Comparison of ENCODE assay signal across 24 cellular contexts in genomic region chr11:45429719-45430118, GRCh38.
DNase-seq lines count a peak whose midpoint lies in the region; ATAC-seq, FAIRE-seq and TF ChIP-seq lines count a peak whose summit lies in the region.
"Had no signal": no experiment of that assay in that cellular context is flagged by ENCODE, and none has a peak within 500 bp of the region (broad histone marks: within the 10 kb centered on the region; RNA-seq: fewer than 3 reads in every experiment).

No MANE protein-coding gene starts in this region.

- TF ChIP-seq CTCF in A549 (IDR thresholded peaks at IDR 0.05): no peak

- TF ChIP-seq POLR2A in A549 (IDR thresholded peaks at IDR 0.05; ENCODE audit: low read length): no peak

- 5% methylated on average over 4 of the region's 4 CpGs for WGBS in A549 (ENCODE audit: missing lambda C conversion rate)

- H3K27me3 Mint-ChIP-seq in central memory CD8-positive, alpha-beta T cell: peaks cover 54% of the 10 kb centered on the region

- no peaks in the 10 kb centered on the region for H3K36me3 Mint-ChIP-seq in central memory CD8-positive, alpha-beta T cell (ENCODE audit: insufficient read depth)
- H3K36me3 Mint-ChIP-seq: CD14-positive monocyte; CD4-positive, alpha-beta memory T cell; CD4-positive, CD25-positive, alpha-beta regulatory T cell; CD8-positive, alpha-beta memory T cell had no signal

- TF ChIP-seq EP300 in A549 (IDR thresholded peaks at IDR 0.05): no peak

- FAIRE-seq in A549 (lab: Jason Lieb, UNC): no peak
- FAIRE-seq: G401.6, GM12891, GM19239 had no signal

- no peak overlapping the region for H3K4me2 ChIP-seq in A549
- H3K4me2 ChIP-seq: BLaER1 had no signal

- H3K4me3 ChIP-seq in A549: no peak overlapping the region
- H3K4me3 ChIP-seq: BLaER1 had no signal

- no peak for TF ChIP-seq RAD21 in A549 (conservative IDR thresholded peaks at IDR 0.05 in 1 of 2, IDR thresholded peaks at IDR 0.05 in 1 of 2)

- ATAC-seq in Right ventricle myocardium superior (ENCODE audit: poor library complexity) (no peak), A549 (no peak), GM21528 (IDR thresholded peaks at IDR 0.05; ENCODE audit: low FRiP score, unreplicated experiment) (no peak), HG03095 (IDR thresholded peaks at IDR 0.05; ENCODE audit: unreplicated experiment) (no peak)
- ATAC-seq in central memory CD8-positive, alpha-beta T cell (replicated peaks; ENCODE audit: extremely low read depth, poor library complexity, severe bottlenecking): no peak

- POLR2A ChIA-PET in A549 (lab: Yijun Ruan, JAX): no interaction called here

- H3K27ac ChIP-seq in A549: no peak overlapping the region
- H3K27ac ChIP-seq: 22Rv1, BLaER1 had no signal

- intact Hi-C loops in cardiac septum (cut with DNase I): no loop called here
- intact Hi-C loops in Right ventricle myocardium superior (cut with DNase I): no loop called here

- no peaks in the 10 kb centered on the region for H3K4me1 Mint-ChIP-seq in central memory CD8-positive, alpha-beta T cell
- H3K4me1 Mint-ChIP-seq: CD14-positive monocyte; CD4-positive, alpha-beta memory T cell; CD4-positive, CD25-positive, alpha-beta regulatory T cell; CD8-positive, alpha-beta memory T cell had no signal

- no peaks in the 10 kb centered on the region for H3K4me1 ChIP-seq in A549
- H3K4me1 ChIP-seq: BE2C, BLaER1 had no signal

- CTCF ChIA-PET in A549 (lab: Yijun Ruan, JAX): interaction anchor here (1.5 kb wide), 1 partner anchor 9 kb away, joined by 5 read pairs; no protein-coding TSS in a partner anchor

- H3K27ac Mint-ChIP-seq in central memory CD8-positive, alpha-beta T cell (ENCODE audit: low read depth): peak overlapping the region; percentile 29
- H3K27ac Mint-ChIP-seq: CD14-positive monocyte; CD4-positive, alpha-beta memory T cell; CD4-positive, CD25-positive, alpha-beta regulatory T cell; CD8-positive, alpha-beta memory T cell had no signal

- no peak overlapping the region for H3K4me3 Mint-ChIP-seq in central memory CD8-positive, alpha-beta T cell
- H3K4me3 Mint-ChIP-seq: CD14-positive monocyte; CD4-positive, alpha-beta memory T cell; CD4-positive, CD25-positive, alpha-beta regulatory T cell; CD8-positive, alpha-beta memory T cell had no signal

- peak; percentile 14 for DNase-seq in cardiac septum (ENCODE audit: low spot score)
- DNase-seq in Right ventricle myocardium superior: no peak
- no peak for DNase-seq in A549 (ENCODE audit: low read depth in 1 of 2, low spot score in 1 of 2)
- no peak for DNase-seq in central memory CD8-positive, alpha-beta T cell (ENCODE audit: low spot score in 2 of 2)
- DNase-seq: ACHN; BE2C; C1 segment of cervical spinal cord; CD4-positive, alpha-beta memory T cell; CD4-positive, CD25-positive, alpha-beta regulatory T cell; CD8-positive, alpha-beta memory T cell; COR-L47; DMS 273 treated with DMSO at 0.1 percent for 48 hours; DMS153; DMS53; DMS79; GF-D8 had no signal

- H3K9me3 ChIP-seq in A549: no peaks in the 10 kb centered on the region
- H3K9me3 ChIP-seq: BE2C, BLaER1 had no signal

- no peaks in the 10 kb centered on the region for H3K9me3 Mint-ChIP-seq in central memory CD8-positive, alpha-beta T cell
- H3K9me3 Mint-ChIP-seq: CD14-positive monocyte; CD8-positive, alpha-beta memory T cell had no signal

TF ChIP-seq in A549, 52 proteins besides CTCF, POLR2A, EP300 and RAD21:
- no peak for TF ChIP-seq TP53 (CRISPR knock-in tag; IDR thresholded peaks at IDR 0.05)
- peak; percentile 43 for TF ChIP-seq ZFP36 (IDR thresholded peaks at IDR 0.05; ENCODE audit: borderline replicate concordance, partially characterized antibody)
- TF ChIP-seq CBX8 (IDR thresholded peaks at IDR 0.05): no peak
- TF ChIP-seq FOXS1 (CRISPR knock-in tag; IDR thresholded peaks at IDR 0.05): no peak
